Comparison of ENCODE assay signal across 20 cellular contexts in the genomic region with DNA sequence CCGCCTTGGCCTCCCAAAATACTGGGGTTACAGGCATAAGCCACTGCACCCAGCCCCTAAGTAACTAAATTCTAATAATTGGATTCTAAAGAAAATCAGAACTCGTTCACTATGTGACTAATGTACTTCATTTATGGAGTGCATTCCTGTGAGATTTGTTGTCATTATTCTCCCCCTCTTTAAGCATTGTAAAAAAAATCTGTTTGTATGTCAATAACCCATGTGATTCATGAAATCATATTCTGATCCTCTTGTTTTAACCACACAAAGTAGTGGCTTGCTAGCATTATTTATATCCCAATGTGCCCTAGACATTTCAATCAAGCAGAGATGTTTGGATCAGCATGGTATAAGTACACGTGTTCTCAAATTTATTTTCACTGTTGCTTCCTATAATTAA.
DNase-seq lines count a peak whose midpoint lies in the region; ATAC-seq, FAIRE-seq and TF ChIP-seq lines count a peak whose summit lies in the region.
"Had no signal": no experiment of that assay in that cellular context is flagged by ENCODE, and none has a peak within 500 bp of the region (broad histone marks: within the 10 kb centered on the region; RNA-seq: fewer than 3 reads in every experiment).

No MANE protein-coding gene starts in this region.

- H3K27ac ChIP-seq in PC-9 (0 out of 2 replicates have a peak overlapping the region, but pooled peaks have one; percentile 16), epithelial cell of prostate (peak overlapping the region; percentile 71), small intestine (ENCODE audit: low read depth in 1 of 2, low read length in 1 of 2) (no peak overlapping the region)
- H3K27ac ChIP-seq: cardiac muscle cell, Peyer's patch had no signal

- H3K4me2 ChIP-seq in PC-9: no peak overlapping the region

- no peak overlapping the region for H3K27ac Mint-ChIP-seq in stimulated activated effector memory CD8-positive, alpha-beta T cell treated with anti-CD3 and anti-CD28 coated beads, Interleukin-12 subunit alpha, Interleukin-12 subunit beta, amount 100 ng/mL, for 72 hours
- no peak overlapping the region for H3K27ac Mint-ChIP-seq in naive thymus-derived CD8-positive, alpha-beta T cell
- H3K27ac Mint-ChIP-seq: activated CD4-positive, alpha-beta T cell treated with anti-CD3 and anti-CD28 coated beads, Interleukin-2, amount 10 ng/mL, durations not matched to agents 24 days and 14 days; activated naive CD4-positive, alpha-beta T cell treated with anti-CD3 and anti-CD28 coated beads, Interleukin-2, amount 50 U/mL, for 72 hours; B cell had no signal

- POLR2A ChIA-PET in PC-9 (lab: Charles Lee; ENCODE audit: unreplicated experiment): no interaction called here
- POLR2A ChIA-PET in naive thymus-derived CD8-positive, alpha-beta T cell (lab: Charles Lee): no interaction called here

- H3K27me3 ChIP-seq in PC-9 (ENCODE audit: insufficient read depth, low read depth): no peaks in the 10 kb centered on the region
- no peaks in the 10 kb centered on the region for H3K27me3 ChIP-seq in small intestine (ENCODE audit: control insufficient read depth in 2 of 2, insufficient read depth in 2 of 2, low read length in 2 of 2)
- H3K27me3 ChIP-seq: cardiac muscle cell, Peyer's patch had no signal

- no peak for TF ChIP-seq CTCF in PC-9 (conservative IDR thresholded peaks at IDR 0.05)

- no peaks in the 10 kb centered on the region for H4K20me1 ChIP-seq in PC-9 (ENCODE audit: insufficient read depth)

- H3K79me2 ChIP-seq in PC-9 (ENCODE audit: low read depth): no peaks in the 10 kb centered on the region

- intact Hi-C loops in PC-9 (cut with micrococcal nuclease; ENCODE audit: unreplicated experiment): loop anchor here (5.0 kb wide), 1 partner anchor 124 kb away; a partner anchor contains a TSS

- H3K9me2 ChIP-seq in PC-9 (ENCODE audit: insufficient read depth): no peaks in the 10 kb centered on the region; the same call in 1 of the 2 replicates

- H3K4me3 ChIP-seq in PC-9 (no peak overlapping the region), small intestine (ENCODE audit: low read depth in 1 of 2, low read length in 2 of 2) (no peak overlapping the region)
- H3K4me3 ChIP-seq: cardiac muscle cell, Peyer's patch had no signal

- CTCF ChIA-PET in PC-9 (lab: Charles Lee): no interaction called here

- H3K4me3 Mint-ChIP-seq in stimulated activated effector memory CD8-positive, alpha-beta T cell treated with anti-CD3 and anti-CD28 coated beads, Interleukin-12 subunit alpha, Interleukin-12 subunit beta, amount 100 ng/mL, for 72 hours: no peak overlapping the region
- no peak overlapping the region for H3K4me3 Mint-ChIP-seq in naive thymus-derived CD8-positive, alpha-beta T cell
- H3K4me3 Mint-ChIP-seq: activated CD4-positive, alpha-beta T cell treated with anti-CD3 and anti-CD28 coated beads, Interleukin-2, amount 10 ng/mL, durations not matched to agents 24 days and 14 days; B cell; neural crest cell had no signal

- H3K4me1 ChIP-seq in PC-9 (replicated peaks; ENCODE audit: insufficient read depth): peaks cover 20% of the 10 kb centered on the region; the same call in 1 of the 2 replicates
- H3K4me1 ChIP-seq in small intestine (ENCODE audit: control insufficient read depth in 2 of 2, insufficient read depth in 1 of 2, low read depth in 1 of 2, low read length in 1 of 2): no peaks in the 10 kb centered on the region

- DNase-seq in EL (peak; percentile 77), PC-9 (peak in 1 of 2 experiments; percentile 53), epithelial cell of prostate (ENCODE audit: low read depth, low spot score) (peak; percentile 75), non-pigmented ciliary epithelial cell (ENCODE audit: low read depth) (peak; percentile 55), nucleus accumbens (lab: John Stamatoyannopoulos, UW) (no peak), small intestine (no peak)
- no peak for DNase-seq in stimulated activated effector memory CD8-positive, alpha-beta T cell treated with anti-CD3 and anti-CD28 coated beads, Interleukin-12 subunit alpha, Interleukin-12 subunit beta, amount 100 ng/mL, for 72 hours (ENCODE audit: low spot score in 2 of 2)
- DNase-seq in naive thymus-derived CD8-positive, alpha-beta T cell: no peak
- DNase-seq: activated CD4-positive, alpha-beta T cell treated with anti-CD3 and anti-CD28 coated beads, Interleukin-2, amount 10 ng/mL, durations not matched to agents 24 days and 14 days; GOT3; NCI-H1048; NCI-H82; Peyer's patch; retina had no signal

- no peak for ATAC-seq in stimulated activated effector memory CD8-positive, alpha-beta T cell treated with anti-CD3 and anti-CD28 coated beads, Interleukin-12 subunit alpha, Interleukin-12 subunit beta, amount 100 ng/mL, for 72 hours
- ATAC-seq in naive thymus-derived CD8-positive, alpha-beta T cell: no peak
- ATAC-seq: activated naive CD4-positive, alpha-beta T cell treated with anti-CD3 and anti-CD28 coated beads, Interleukin-2, amount 50 U/mL, for 72 hours had no signal

- no peaks in the 10 kb centered on the region for H3K9me3 Mint-ChIP-seq in stimulated activated effector memory CD8-positive, alpha-beta T cell treated with anti-CD3 and anti-CD28 coated beads, Interleukin-12 subunit alpha, Interleukin-12 subunit beta, amount 100 ng/mL, for 72 hours
- no peaks in the 10 kb centered on the region for H3K9me3 Mint-ChIP-seq in naive thymus-derived CD8-positive, alpha-beta T cell
- H3K9me3 Mint-ChIP-seq: activated CD4-positive, alpha-beta T cell treated with anti-CD3 and anti-CD28 coated beads, Interleukin-2, amount 10 ng/mL, durations not matched to agents 24 days and 14 days; activated naive CD4-positive, alpha-beta T cell treated with anti-CD3 and anti-CD28 coated beads, Interleukin-2, amount 50 U/mL, for 72 hours; neural crest cell had no signal

- 0 out of 2 replicates have a peak, but pooled peaks cover 3% of the 10 kb centered on the region for H3K9me3 ChIP-seq in PC-9 (ENCODE audit: insufficient read depth, low read depth)
- H3K9me3 ChIP-seq in small intestine (ENCODE audit: control insufficient read depth, low read depth): no peaks in the 10 kb centered on the region
- H3K9me3 ChIP-seq: Peyer's patch had no signal

- FAIRE-seq in small intestine (lab: Jason Lieb, UNC): no peak
- FAIRE-seq: D721Med, TTC549 had no signal

- H3K36me3 ChIP-seq in PC-9 (ENCODE audit: low read depth): no peaks in the 10 kb centered on the region
- no peaks in the 10 kb centered on the region for H3K36me3 ChIP-seq in small intestine (ENCODE audit: control insufficient read depth in 2 of 2, insufficient read depth in 2 of 2, low read length in 2 of 2)
- H3K36me3 ChIP-seq: cardiac muscle cell, Peyer's patch had no signal

- no peaks in the 10 kb centered on the region for H3K36me3 Mint-ChIP-seq in stimulated activated effector memory CD8-positive, alpha-beta T cell treated with anti-CD3 and anti-CD28 coated beads, Interleukin-12 subunit alpha, Interleukin-12 subunit beta, amount 100 ng/mL, for 72 hours
- no peaks in the 10 kb centered on the region for H3K36me3 Mint-ChIP-seq in naive thymus-derived CD8-positive, alpha-beta T cell
- H3K36me3 Mint-ChIP-seq: activated naive CD4-positive, alpha-beta T cell treated with anti-CD3 and anti-CD28 coated beads, Interleukin-2, amount 50 U/mL, for 72 hours had no signal

- H2AFZ ChIP-seq in PC-9: no peak overlapping the region

- no TSS peak for BruUV-seq in PC-9 (replicated peaks; lab: Mats Ljungman, UMichigan)

- H3K4me1 Mint-ChIP-seq in stimulated activated effector memory CD8-positive, alpha-beta T cell treated with anti-CD3 and anti-CD28 coated beads, Interleukin-12 subunit alpha, Interleukin-12 subunit beta, amount 100 ng/mL, for 72 hours: no peaks in the 10 kb centered on the region
- H3K4me1 Mint-ChIP-seq in naive thymus-derived CD8-positive, alpha-beta T cell: peaks cover 0 to 2% (median 0%) of the 10 kb centered on the region in 4 donors
- H3K4me1 Mint-ChIP-seq: B cell had no signal

- H3F3A ChIP-seq in PC-9 (ENCODE audit: insufficient read depth, low read depth): no peaks in the 10 kb centered on the region

- 82 to 90% (median 87%) methylated on average over 3 of the region's 3 CpGs for WGBS in small intestine, 3 donors

- no peaks in the 10 kb centered on the region for H3K27me3 Mint-ChIP-seq in naive thymus-derived CD8-positive, alpha-beta T cell
- H3K27me3 Mint-ChIP-seq: activated CD4-positive, alpha-beta T cell treated with anti-CD3 and anti-CD28 coated beads, Interleukin-2, amount 10 ng/mL, durations not matched to agents 24 days and 14 days; B cell had no signal

Comparison
In these comparisons a context has a peak if more than half of its experiments do, and no peak if none do; other contexts are left out.
1. DNase-seq: peak in EL (single experiment), epithelial cell of prostate (single experiment) and non-pigmented ciliary epithelial cell (single experiment); none in nucleus accumbens (0 of 56), stimulated activated effector memory CD8-positive, alpha-beta T cell treated with anti-CD3 and anti-CD28 coated beads, Interleukin-12 subunit alpha, Interleukin-12 subunit beta, amount 100 ng/mL, for 72 hours (0 of 2), small intestine (single experiment) and naive thymus-derived CD8-positive, alpha-beta T cell (0 of 10).
2. H3K27ac ChIP-seq: peak in PC-9 (single experiment) and epithelial cell of prostate (single experiment); none in small intestine (0 of 2).